ENCODE assay signal across 20 cellular contexts in genomic region chr2:170432823-170433222, GRCh38.
"Had no signal": no experiment of that assay in that cellular context is flagged by ENCODE, and none has a peak within 500 bp of the region (broad histone marks: within the 10 kb centered on the region; RNA-seq: fewer than 3 reads in every experiment).

No MANE protein-coding gene starts in this region.

- H3K27ac ChIP-seq: HL-60, RWPE1 had no signal

- H3K9me3 ChIP-seq: SK-N-SH had no signal

- H3K9ac ChIP-seq: SK-N-SH had no signal

- H3K4me2 ChIP-seq: SK-N-SH had no signal

- DNase-seq: Karpas-422, KBM-7, MM.1S, NCI-H1092 treated with DMSO at 0.1 percent for 48 hours, NCI-H1436, NCI-H187, NCI-H2029, NCI-H2081 treated with DMSO at 0.1 percent for 48 hours, NCI-H2171, NCI-H226, NCI-H446, NCI-H510A, NCI-H524 treated with DMSO at 0.1 percent for 48 hours, NCI-H69, NCI-H774, SK-N-SH had no signal

- ATAC-seq: Panc1, Right ventricle myocardium inferior had no signal
